20 cellular contexts compared by ENCODE assay signal in the genomic region with DNA sequence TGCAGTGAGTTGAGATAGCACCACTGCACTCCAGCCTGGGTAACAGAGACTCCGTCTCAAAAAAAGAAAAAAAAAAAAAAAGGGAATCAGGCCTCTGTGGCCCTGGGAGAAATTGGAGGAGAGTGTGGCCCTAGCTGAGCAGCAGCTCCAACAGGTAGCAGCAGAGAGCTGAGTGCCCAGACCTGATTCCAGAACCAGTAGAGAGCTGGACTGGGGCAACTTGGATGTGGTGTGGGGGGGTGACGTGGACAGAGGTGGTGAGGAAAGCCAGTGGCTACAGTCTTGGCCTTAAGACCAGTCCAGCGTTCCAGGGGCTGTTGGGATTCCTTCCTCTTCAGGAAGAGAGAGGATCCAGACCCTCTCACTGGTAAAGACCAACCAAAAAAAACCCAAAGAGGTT. TPM values are rescaled to one million over a fixed set of nuclear protein-coding genes. Genes with fewer than 3 reads are reported as not detected.
DNase-seq lines count a peak whose midpoint lies in the region; ATAC-seq, FAIRE-seq and TF ChIP-seq lines count a peak whose summit lies in the region.
"Had no signal": no experiment of that assay in that cellular context is flagged by ENCODE, and none has a peak within 500 bp of the region (broad histone marks: within the 10 kb centered on the region; RNA-seq: fewer than 3 reads in every experiment).

No MANE protein-coding gene starts in this region.

- TF ChIP-seq CTCF in HepG2 (CRISPR knock-in tag; IDR thresholded peaks at IDR 0.05) = peak; percentile 38; the same call in 1 of the 2 replicates
- TF ChIP-seq CTCF in right lobe of liver (IDR thresholded peaks at IDR 0.05) = peak in 1 of 4 donors; percentile 12
- no peak for TF ChIP-seq CTCF in RWPE1 (conservative IDR thresholded peaks at IDR 0.05; ENCODE audit: low read depth)
- peak; percentile 26 for TF ChIP-seq CTCF in epithelial cell of proximal tubule (conservative IDR thresholded peaks at IDR 0.05; ENCODE audit: low read depth, low read length)

- H3K9me3 ChIP-seq in HepG2 (ENCODE audit: low read length) (no peaks in the 10 kb centered on the region), right lobe of liver (no peaks in the 10 kb centered on the region)

- H3K27ac ChIP-seq in HepG2 (ENCODE audit: extremely low read length, insufficient read depth, low read length) = no peak overlapping the region
- no peak overlapping the region for H3K27ac ChIP-seq in right lobe of liver
- H3K27ac ChIP-seq in RWPE1 = peak overlapping the region; percentile 43
- no peak overlapping the region for H3K27ac ChIP-seq in caudate nucleus (ENCODE audit: low read depth, low read length)
- H3K27ac ChIP-seq: HL-60, KMS-11, SK-N-MC had no signal

- TF ChIP-seq EP300 in HepG2 (IDR thresholded peaks at IDR 0.05; ENCODE audit: low read depth in 2 of 2, low read length in 2 of 2) (no peak), HepG2 (CRISPR knock-in tag; IDR thresholded peaks at IDR 0.05; ENCODE audit: borderline replicate concordance) (no peak)

- H3K4me1 ChIP-seq in HepG2 (ENCODE audit: insufficient read depth, low read length) (peaks cover 20% of the 10 kb centered on the region), right lobe of liver (peaks cover 0 to 26% (median 2%) of the 10 kb centered on the region in 4 donors)

- WGBS in HepG2 (ENCODE audit: low lambda C conversion rate) = 95% methylated on average over 3 of the region's 3 CpGs
- WGBS in right lobe of liver (ENCODE audit: insufficient coverage, low coverage, low lambda C conversion rate, missing lambda C conversion rate) = 84% methylated on average over 3 of the region's 3 CpGs

- no TSS peak for BruUV-seq in HepG2 (replicated peaks; lab: Mats Ljungman, UMichigan)

- no peaks in the 10 kb centered on the region for H4K20me1 ChIP-seq in HepG2 (ENCODE audit: insufficient read depth, low read length)

- CTCF ChIA-PET in HepG2 (lab: Yijun Ruan, JAX; ENCODE audit: low intra/inter-chr PET ratio, low total read pairs) (no interaction called here), RWPE1 (lab: Yijun Ruan, JAX) (interaction anchor here (1.0 kb wide), 1 partner anchor 56 kb away, joined by 3 read pairs; no protein-coding TSS in a partner anchor)

- no peak overlapping the region for H3K9ac ChIP-seq in HepG2 (ENCODE audit: insufficient read depth, low read depth, low read length)
- H3K9ac ChIP-seq: KMS-11 had no signal

- H3K4me3 ChIP-seq in HepG2 (replicated peaks in 1 of 3; ENCODE audit: insufficient read depth in 1 of 3, low read depth in 2 of 3, low read length in 3 of 3) = no peak overlapping the region
- H3K4me3 ChIP-seq in right lobe of liver = no peak overlapping the region
- no peak overlapping the region for H3K4me3 ChIP-seq in epithelial cell of proximal tubule (ENCODE audit: low read depth, low read length)
- H3K4me3 ChIP-seq: SK-N-MC had no signal

- H2AFZ ChIP-seq in HepG2 (ENCODE audit: low read length) = no peak overlapping the region

- H3K36me3 ChIP-seq in HepG2 (replicated peaks in 1 of 2; ENCODE audit: control insufficient read depth in 1 of 2, insufficient read depth in 2 of 2, low read length in 2 of 2) (peaks cover 22 to 42% of the 10 kb centered on the region in 2 experiments), right lobe of liver (peaks cover 0 to 38% (median 16%) of the 10 kb centered on the region in 4 donors)

- intact Hi-C loops in HepG2 (cut with micrococcal nuclease; ENCODE audit: unreplicated experiment) (loop anchor here (5.0 kb wide), 1 partner anchor 33 kb away; no protein-coding TSS in a partner anchor), right lobe of liver (cut with DNase I) (loop anchor here in 1 of 2 donors (10.0 kb wide), 1 partner anchor 51 kb away; no protein-coding TSS in a partner anchor)

- no peak overlapping the region for H3K4me2 ChIP-seq in HepG2 (ENCODE audit: low read depth, low read length)
- H3K4me2 ChIP-seq: KMS-11 had no signal

- FAIRE-seq in HepG2 (lab: Jason Lieb, UNC) = no peak

- ATAC-seq in HepG2 = no peak
- no peak for ATAC-seq in right lobe of liver
- ATAC-seq: Right ventricle myocardium inferior had no signal

- DNase-seq in HepG2 (ENCODE audit: low spot score) (no peak), right lobe of liver (no peak), RWPE1 (ENCODE audit: low spot score) (no peak), epithelial cell of proximal tubule (ENCODE audit: low read depth) (no peak), caudate nucleus (lab: John Stamatoyannopoulos, UW) (no peak), NCI-H748 treated with DMSO at 0.1 percent for 48 hours (lab: John Stamatoyannopoulos, UW) (no peak), nucleus accumbens (lab: John Stamatoyannopoulos, UW) (no peak), HuH-7 (ENCODE audit: low spot score) (no peak)
- DNase-seq: C1 segment of cervical spinal cord, DMS153, H7, NCI-H1092, NCI-H2081 treated with DMSO at 0.1 percent for 48 hours, NCI-H510A had no signal

- POLR2A ChIA-PET in HepG2 (lab: Yijun Ruan, JAX) (interaction anchor here (1.0 kb wide), 1 partner anchor 10 kb away, joined by 3 read pairs; no protein-coding TSS in a partner anchor), RWPE1 (lab: Yijun Ruan, JAX; ENCODE audit: low non-redundant PET) (no interaction called here)

- in situ Hi-C loops in HepG2 (cut with HindIII; ENCODE audit: extremely low pct_ligation_motif_present, low pct_unique_long_range_greater_than_20kb) = no loop called here

- no peak for TF ChIP-seq RAD21 in HepG2 (CRISPR knock-in tag; IDR thresholded peaks at IDR 0.05)

- no peaks in the 10 kb centered on the region for H3K27me3 ChIP-seq in HepG2 (ENCODE audit: control insufficient read depth in 1 of 2, insufficient read depth in 2 of 2, low read length in 2 of 2)
- H3K27me3 ChIP-seq in right lobe of liver = no peaks in the 10 kb centered on the region

- no peaks in the 10 kb centered on the region for H3K79me2 ChIP-seq in HepG2 (ENCODE audit: insufficient read depth, low read length)

- TF ChIP-seq POLR2A in HepG2 (IDR thresholded peaks at IDR 0.05; ENCODE audit: insufficient read depth in 1 of 2, low read depth in 2 of 2, low read length in 2 of 2) = no peak
- no peak for TF ChIP-seq POLR2A in right lobe of liver (IDR thresholded peaks at IDR 0.05)

RNA-seq across cellular contexts. Expression of a gene that starts 1.7 kb away (rescaled TPM):
- total RNA-seq in HepG2 (2016; rRNA removed; fragmentation: Illumina TruSeq; extraction: Trizol) (0.13 and 0.24 TPM in 2 replicates), right lobe of liver (1 to 10 TPM in 2 of 6 experiments, under 1 TPM in 4; 0.38 to 1.6 (median 0.85) TPM), epithelial cell of proximal tubule (not detected in 2 replicates)
- total RNA-seq in HepG2 (2016; cell fraction: cytosol; rRNA removed; fragmentation: Illumina TruSeq; extraction: Trizol; ENCODE audit: low read depth) = not detected in 2 replicates
- 0.09 and 0.24 TPM in 2 replicates for total RNA-seq in HepG2 (2016; cell fraction: insoluble cytoplasmic fraction; rRNA removed; fragmentation: Illumina TruSeq; extraction: Trizol)
- 0.14 and 0.19 TPM in 2 replicates for total RNA-seq in HepG2 (2016; cell fraction: membrane; rRNA removed; fragmentation: Illumina TruSeq; extraction: Trizol)
- total RNA-seq in HepG2 (2016; cell fraction: nucleus; rRNA removed; fragmentation: Illumina TruSeq; extraction: Trizol) = 0.25 TPM in 1 of 2 replicates, not detected in the other
- polyA plus RNA-seq in HepG2 (2011; rRNA removed) = 0.05 and 0.31 TPM in 2 replicates
- polyA plus RNA-seq in HepG2 (2011; cell fraction: cytosol; rRNA removed) = 0.07 and 0.10 TPM in 2 replicates
- polyA plus RNA-seq in HepG2 (2011; cell fraction: nucleus; rRNA removed) = 0.66 and 1.2 TPM in 2 replicates
- 0.28 and 0.44 TPM in 2 replicates for polyA plus RNA-seq in HepG2 (2012)
- polyA plus RNA-seq in HepG2 (2016; cell fraction: cytosol; fragmentation: Illumina TruSeq; extraction: Trizol; ENCODE audit: low read depth) = not detected in 2 replicates
- not detected in 2 replicates for polyA plus RNA-seq in HepG2 (2016; cell fraction: insoluble cytoplasmic fraction; fragmentation: Illumina TruSeq; extraction: Trizol; ENCODE audit: low read depth)
- 0.09 and 0.14 TPM in 2 replicates for polyA plus RNA-seq in HepG2 (2016; cell fraction: membrane; fragmentation: Illumina TruSeq; extraction: Trizol; ENCODE audit: low read depth)
- polyA plus RNA-seq in HepG2 (2016; cell fraction: nucleus; fragmentation: Illumina TruSeq; extraction: Trizol; ENCODE audit: insufficient read depth, low read depth) = 0.55 and 0.56 TPM in 2 replicates
- 0.22 TPM in 1 of 2 replicates, not detected in the other for polyA minus RNA-seq in HepG2 (2011; rRNA and poly(A)+ RNA removed; ENCODE audit: low replicate concordance)
- polyA minus RNA-seq in HepG2 (2011; cell fraction: cytosol; rRNA and poly(A)+ RNA removed) = not detected in 2 replicates
- not detected in 2 replicates for polyA minus RNA-seq in HepG2 (2011; cell fraction: nucleus; rRNA and poly(A)+ RNA removed)
- total RNA-seq: A172, M059J had no signal

RNA-seq across cellular contexts. Expression of a gene that starts 3.1 kb away (rescaled TPM):
- total RNA-seq in HepG2 (2016; rRNA removed; fragmentation: Illumina TruSeq; extraction: Trizol) (20.2 and 29.1 TPM in 2 replicates), right lobe of liver (10 to 100 TPM; 14.3 to 36.4 (median 21.3) TPM), epithelial cell of proximal tubule (13.1 and 18.6 TPM in 2 replicates)
- total RNA-seq in HepG2 (2016; cell fraction: cytosol; rRNA removed; fragmentation: Illumina TruSeq; extraction: Trizol; ENCODE audit: low read depth) = 4.7 and 4.9 TPM in 2 replicates
- total RNA-seq in HepG2 (2016; cell fraction: insoluble cytoplasmic fraction; rRNA removed; fragmentation: Illumina TruSeq; extraction: Trizol) = 16.6 and 30.9 TPM in 2 replicates
- total RNA-seq in HepG2 (2016; cell fraction: membrane; rRNA removed; fragmentation: Illumina TruSeq; extraction: Trizol) = 7.0 and 9.1 TPM in 2 replicates
- 51.9 and 59.6 TPM in 2 replicates for total RNA-seq in HepG2 (2016; cell fraction: nucleus; rRNA removed; fragmentation: Illumina TruSeq; extraction: Trizol)
- 90.4 and 126 TPM in 2 replicates for polyA plus RNA-seq in HepG2 (2011; rRNA removed)
- 13.5 and 18.5 TPM in 2 replicates for polyA plus RNA-seq in HepG2 (2011; cell fraction: cytosol; rRNA removed)
- 978 and 1,153 TPM in 2 replicates for polyA plus RNA-seq in HepG2 (2011; cell fraction: nucleus; rRNA removed)
- polyA plus RNA-seq in HepG2 (2012) = 38.7 and 62.0 TPM in 2 replicates
- polyA plus RNA-seq in HepG2 (2016; cell fraction: cytosol; fragmentation: Illumina TruSeq; extraction: Trizol; ENCODE audit: low read depth) = 3.5 and 4.1 TPM in 2 replicates
- 24.7 and 33.4 TPM in 2 replicates for polyA plus RNA-seq in HepG2 (2016; cell fraction: insoluble cytoplasmic fraction; fragmentation: Illumina TruSeq; extraction: Trizol; ENCODE audit: low read depth)
- 7.9 and 9.2 TPM in 2 replicates for polyA plus RNA-seq in HepG2 (2016; cell fraction: membrane; fragmentation: Illumina TruSeq; extraction: Trizol; ENCODE audit: low read depth)
- polyA plus RNA-seq in HepG2 (2016; cell fraction: nucleus; fragmentation: Illumina TruSeq; extraction: Trizol; ENCODE audit: insufficient read depth, low read depth) = 347 and 353 TPM in 2 replicates
- 33.5 and 71.7 TPM in 2 replicates for polyA minus RNA-seq in HepG2 (2011; rRNA and poly(A)+ RNA removed; ENCODE audit: low replicate concordance)
- polyA minus RNA-seq in HepG2 (2011; cell fraction: cytosol; rRNA and poly(A)+ RNA removed) = 7.8 and 9.6 TPM in 2 replicates
- polyA minus RNA-seq in HepG2 (2011; cell fraction: nucleus; rRNA and poly(A)+ RNA removed) = 54.6 and 61.9 TPM in 2 replicates

RNA-seq across cellular contexts. Expression of a gene that starts 11.7 kb away (rescaled TPM):
- total RNA-seq in HepG2 (2016; rRNA removed; fragmentation: Illumina TruSeq; extraction: Trizol) (3.9 and 6.7 TPM in 2 replicates), right lobe of liver (10 to 100 TPM in 4 of 6 experiments, 1 to 10 TPM in 2; 9.0 to 27.9 (median 19.6) TPM), epithelial cell of proximal tubule (2.7 and 4.6 TPM in 2 replicates)
- total RNA-seq in HepG2 (2016; cell fraction: cytosol; rRNA removed; fragmentation: Illumina TruSeq; extraction: Trizol; ENCODE audit: low read depth) = 1.6 TPM in 2 replicates
- total RNA-seq in HepG2 (2016; cell fraction: insoluble cytoplasmic fraction; rRNA removed; fragmentation: Illumina TruSeq; extraction: Trizol) = 4.7 and 7.5 TPM in 2 replicates
- 2.1 and 3.5 TPM in 2 replicates for total RNA-seq in HepG2 (2016; cell fraction: membrane; rRNA removed; fragmentation: Illumina TruSeq; extraction: Trizol)
- 6.4 and 10.0 TPM in 2 replicates for total RNA-seq in HepG2 (2016; cell fraction: nucleus; rRNA removed; fragmentation: Illumina TruSeq; extraction: Trizol)
- polyA plus RNA-seq in HepG2 (2011; rRNA removed) = 7.8 and 13.5 TPM in 2 replicates
- polyA plus RNA-seq in HepG2 (2011; cell fraction: cytosol; rRNA removed) = 5.7 TPM in 2 replicates
- polyA plus RNA-seq in HepG2 (2011; cell fraction: nucleus; rRNA removed) = 29.5 and 34.5 TPM in 2 replicates
- polyA plus RNA-seq in HepG2 (2012) = 4.3 and 5.5 TPM in 2 replicates
- 0.87 and 1.1 TPM in 2 replicates for polyA plus RNA-seq in HepG2 (2016; cell fraction: cytosol; fragmentation: Illumina TruSeq; extraction: Trizol; ENCODE audit: low read depth)
- 3.0 and 5.2 TPM in 2 replicates for polyA plus RNA-seq in HepG2 (2016; cell fraction: insoluble cytoplasmic fraction; fragmentation: Illumina TruSeq; extraction: Trizol; ENCODE audit: low read depth)
- polyA plus RNA-seq in HepG2 (2016; cell fraction: membrane; fragmentation: Illumina TruSeq; extraction: Trizol; ENCODE audit: low read depth) = 1.7 and 1.9 TPM in 2 replicates
- 16.3 and 17.6 TPM in 2 replicates for polyA plus RNA-seq in HepG2 (2016; cell fraction: nucleus; fragmentation: Illumina TruSeq; extraction: Trizol; ENCODE audit: insufficient read depth, low read depth)
- 0.58 and 15.8 TPM in 2 replicates for polyA minus RNA-seq in HepG2 (2011; rRNA and poly(A)+ RNA removed; ENCODE audit: low replicate concordance)
- 1.7 and 2.0 TPM in 2 replicates for polyA minus RNA-seq in HepG2 (2011; cell fraction: cytosol; rRNA and poly(A)+ RNA removed)
- 6.4 and 9.6 TPM in 2 replicates for polyA minus RNA-seq in HepG2 (2011; cell fraction: nucleus; rRNA and poly(A)+ RNA removed)

RNA-seq across cellular contexts. Expression of a gene that starts 26.0 kb away (rescaled TPM):
- 2.3 TPM in 2 replicates for total RNA-seq in HepG2 (2016; rRNA removed; fragmentation: Illumina TruSeq; extraction: Trizol)
- total RNA-seq in HepG2 (2016; cell fraction: cytosol; rRNA removed; fragmentation: Illumina TruSeq; extraction: Trizol; ENCODE audit: low read depth) = 0.40 and 0.71 TPM in 2 replicates
- total RNA-seq in HepG2 (2016; cell fraction: insoluble cytoplasmic fraction; rRNA removed; fragmentation: Illumina TruSeq; extraction: Trizol) = 1.8 and 2.2 TPM in 2 replicates
- 1.9 and 2.0 TPM in 2 replicates for total RNA-seq in HepG2 (2016; cell fraction: membrane; rRNA removed; fragmentation: Illumina TruSeq; extraction: Trizol)
- 0.97 and 1.3 TPM in 2 replicates for total RNA-seq in HepG2 (2016; cell fraction: nucleus; rRNA removed; fragmentation: Illumina TruSeq; extraction: Trizol)
- 5.8 and 6.1 TPM in 2 replicates for polyA plus RNA-seq in HepG2 (2011; rRNA removed)
- 5.6 and 6.2 TPM in 2 replicates for polyA plus RNA-seq in HepG2 (2011; cell fraction: cytosol; rRNA removed)
- polyA plus RNA-seq in HepG2 (2011; cell fraction: nucleus; rRNA removed) = 5.3 and 5.6 TPM in 2 replicates
- polyA plus RNA-seq in HepG2 (2012) = 1.7 and 2.5 TPM in 2 replicates
- polyA plus RNA-seq in HepG2 (2016; cell fraction: cytosol; fragmentation: Illumina TruSeq; extraction: Trizol; ENCODE audit: low read depth) = 1.2 and 1.3 TPM in 2 replicates
- 5.4 TPM in 2 replicates for polyA plus RNA-seq in HepG2 (2016; cell fraction: insoluble cytoplasmic fraction; fragmentation: Illumina TruSeq; extraction: Trizol; ENCODE audit: low read depth)
- 3.7 and 3.8 TPM in 2 replicates for polyA plus RNA-seq in HepG2 (2016; cell fraction: membrane; fragmentation: Illumina TruSeq; extraction: Trizol; ENCODE audit: low read depth)
- polyA plus RNA-seq in HepG2 (2016; cell fraction: nucleus; fragmentation: Illumina TruSeq; extraction: Trizol; ENCODE audit: insufficient read depth, low read depth) = 4.1 and 4.5 TPM in 2 replicates
- polyA minus RNA-seq in HepG2 (2011; rRNA and poly(A)+ RNA removed; ENCODE audit: low replicate concordance) = 0.35 and 3.6 TPM in 2 replicates
- polyA minus RNA-seq in HepG2 (2011; cell fraction: cytosol; rRNA and poly(A)+ RNA removed) = 1.4 and 2.5 TPM in 2 replicates
- 0.52 and 0.99 TPM in 2 replicates for polyA minus RNA-seq in HepG2 (2011; cell fraction: nucleus; rRNA and poly(A)+ RNA removed)
- 1 to 10 TPM in 1 of 6 experiments, under 1 TPM in 2, not detected in 3; 0.11 to 1.2 (median 0.11) TPM for total RNA-seq in right lobe of liver
- 0.07 TPM in 1 of 2 replicates, not detected in the other for total RNA-seq in epithelial cell of proximal tubule
- total RNA-seq: A172, M059J had no signal

RNA-seq across cellular contexts. Expression of a gene that starts 30.5 kb away (rescaled TPM):
- 110 and 136 TPM in 2 replicates for total RNA-seq in HepG2 (2016; rRNA removed; fragmentation: Illumina TruSeq; extraction: Trizol)
- total RNA-seq in HepG2 (2016; cell fraction: cytosol; rRNA removed; fragmentation: Illumina TruSeq; extraction: Trizol; ENCODE audit: low read depth) = 61.7 and 72.3 TPM in 2 replicates
- 112 and 128 TPM in 2 replicates for total RNA-seq in HepG2 (2016; cell fraction: insoluble cytoplasmic fraction; rRNA removed; fragmentation: Illumina TruSeq; extraction: Trizol)
- total RNA-seq in HepG2 (2016; cell fraction: membrane; rRNA removed; fragmentation: Illumina TruSeq; extraction: Trizol) = 97.4 and 130 TPM in 2 replicates
- 58.3 and 58.4 TPM in 2 replicates for total RNA-seq in HepG2 (2016; cell fraction: nucleus; rRNA removed; fragmentation: Illumina TruSeq; extraction: Trizol)
- polyA plus RNA-seq in HepG2 (2011; rRNA removed) = 123 and 129 TPM in 2 replicates
- 151 and 173 TPM in 2 replicates for polyA plus RNA-seq in HepG2 (2011; cell fraction: cytosol; rRNA removed)
- 63.1 and 63.8 TPM in 2 replicates for polyA plus RNA-seq in HepG2 (2011; cell fraction: nucleus; rRNA removed)
- polyA plus RNA-seq in HepG2 (2012) = 88.1 and 94.6 TPM in 2 replicates
- 121 and 161 TPM in 2 replicates for polyA plus RNA-seq in HepG2 (2016; cell fraction: cytosol; fragmentation: Illumina TruSeq; extraction: Trizol; ENCODE audit: low read depth)
- polyA plus RNA-seq in HepG2 (2016; cell fraction: insoluble cytoplasmic fraction; fragmentation: Illumina TruSeq; extraction: Trizol; ENCODE audit: low read depth) = 256 and 287 TPM in 2 replicates
- 158 and 192 TPM in 2 replicates for polyA plus RNA-seq in HepG2 (2016; cell fraction: membrane; fragmentation: Illumina TruSeq; extraction: Trizol; ENCODE audit: low read depth)
- 155 and 165 TPM in 2 replicates for polyA plus RNA-seq in HepG2 (2016; cell fraction: nucleus; fragmentation: Illumina TruSeq; extraction: Trizol; ENCODE audit: insufficient read depth, low read depth)
- polyA minus RNA-seq in HepG2 (2011; rRNA and poly(A)+ RNA removed; ENCODE audit: low replicate concordance) = 69.9 and 105 TPM in 2 replicates
- polyA minus RNA-seq in HepG2 (2011; cell fraction: cytosol; rRNA and poly(A)+ RNA removed) = 30.2 and 31.4 TPM in 2 replicates
- 15.9 and 19.8 TPM in 2 replicates for polyA minus RNA-seq in HepG2 (2011; cell fraction: nucleus; rRNA and poly(A)+ RNA removed)
- total RNA-seq in right lobe of liver = 100 to 1,000 TPM in 1 of 6 experiments, 10 to 100 TPM in 5; 54.0 to 108 (median 65.3) TPM
- total RNA-seq in epithelial cell of proximal tubule = 89.4 and 150 TPM in 2 replicates
